ENCODE assay signal across 1 cellular context in the genomic region with DNA sequence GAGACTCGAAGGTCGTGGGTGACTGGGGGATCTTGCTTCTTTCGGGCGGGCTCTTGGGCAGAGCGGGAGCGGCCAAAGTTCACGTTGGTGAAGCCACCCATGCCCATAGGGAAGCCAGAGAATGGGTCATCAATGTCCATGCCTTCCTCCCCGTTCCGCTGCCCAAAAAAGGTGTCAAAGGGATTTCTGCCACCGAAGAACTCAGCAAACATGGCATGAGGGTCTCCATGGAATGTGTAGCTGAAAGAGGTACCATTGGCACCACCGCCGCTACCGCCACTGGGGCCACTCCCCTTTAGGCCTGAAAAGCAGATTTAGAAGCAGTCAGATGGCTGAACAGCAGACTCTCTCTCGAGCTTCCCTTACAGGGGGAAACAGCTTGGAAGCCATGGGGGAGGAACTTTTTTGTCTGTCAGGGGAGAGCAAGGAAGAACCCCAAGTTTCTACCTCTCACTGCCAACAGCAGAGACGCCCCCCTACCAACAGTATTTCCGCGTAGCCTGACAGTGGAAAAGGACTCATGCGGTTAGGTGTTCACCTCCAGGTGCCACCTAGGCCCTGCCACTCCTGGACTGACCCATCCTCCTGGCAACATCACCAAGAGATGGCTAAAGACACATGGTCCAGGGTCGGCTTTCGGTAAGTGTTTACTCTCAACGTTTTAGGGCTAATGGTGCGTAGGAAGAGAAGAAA.
TF ChIP-seq lines count a peak whose summit lies in the region.

No MANE protein-coding gene starts in this region.

TF ChIP-seq in K562, 482 proteins besides CTCF, POLR2A, EP300 and RAD21:
- TF ChIP-seq SRSF3 (IDR thresholded peaks at IDR 0.05; ENCODE audit: insufficient read depth, low read length), result no peak
- TF ChIP-seq POLR2B (IDR thresholded peaks at IDR 0.05; ENCODE audit: low read depth, partially characterized antibody), result peak; percentile 1
- 0 out of 2 replicates have a peak, but pooled peaks have one; percentile 61 for TF ChIP-seq FOXK1 (CRISPR knock-in tag; IDR thresholded peaks at IDR 0.05; ENCODE audit: borderline replicate concordance)
- peak; percentile 56; the same call in 1 of the 2 replicates for TF ChIP-seq ZBED1 (IDR thresholded peaks at IDR 0.05)
- TF ChIP-seq, protein P1, sequence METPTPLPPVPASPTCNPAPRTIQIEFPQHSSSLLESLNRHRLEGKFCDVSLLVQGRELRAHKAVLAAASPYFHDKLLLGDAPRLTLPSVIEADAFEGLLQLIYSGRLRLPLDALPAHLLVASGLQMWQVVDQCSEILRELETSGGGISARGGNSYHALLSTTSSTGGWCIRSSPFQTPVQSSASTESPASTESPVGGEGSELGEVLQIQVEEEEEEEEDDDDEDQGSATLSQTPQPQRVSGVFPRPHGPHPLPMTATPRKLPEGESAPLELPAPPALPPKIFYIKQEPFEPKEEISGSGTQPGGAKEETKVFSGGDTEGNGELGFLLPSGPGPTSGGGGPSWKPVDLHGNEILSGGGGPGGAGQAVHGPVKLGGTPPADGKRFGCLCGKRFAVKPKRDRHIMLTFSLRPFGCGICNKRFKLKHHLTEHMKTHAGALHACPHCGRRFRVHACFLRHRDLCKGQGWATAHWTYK (CRISPR knock-in tag; IDR thresholded peaks at IDR 0.05), result 0 out of 2 replicates have a peak, but pooled peaks have one; percentile 46
- peak; percentile 7 to 44; a peak in 1 of 4 replicates for TF ChIP-seq SIN3A (IDR thresholded peaks at IDR 0.05; ENCODE audit: borderline replicate concordance in 2 of 2, control insufficient read depth in 1 of 2, low read depth in 2 of 2, low read length in 2 of 2)
- TF ChIP-seq FOXA3 (CRISPR knock-in tag; conservative IDR thresholded peaks at IDR 0.05 in 1 of 2, IDR thresholded peaks at IDR 0.05 in 1 of 2), result 0 out of 4 replicates have a peak, but pooled peaks of 1 of the 2 experiments have one; percentile 35
- no peak for TF ChIP-seq YY1 (IDR thresholded peaks at IDR 0.05; ENCODE audit: borderline replicate concordance in 1 of 3, control insufficient read depth in 1 of 3, extremely low read depth in 1 of 3, insufficient read depth in 3 of 3, insufficient read length in 1 of 3, insufficient replicate concordance in 2 of 3, low read depth in 1 of 3, low read length in 2 of 3)
- TF ChIP-seq RBBP5 (IDR thresholded peaks at IDR 0.05; ENCODE audit: borderline replicate concordance, insufficient read depth, low read length, poor library complexity, severe bottlenecking), result peak; percentile 4
- TF ChIP-seq ZFX (CRISPR knock-in tag; IDR thresholded peaks at IDR 0.05), result peak; percentile 28; the same call in 1 of the 2 replicates
- peak; percentile 21; the same call in 1 of the 2 replicates for TF ChIP-seq ZFP1 (CRISPR knock-in tag; IDR thresholded peaks at IDR 0.05)
- TF ChIP-seq, protein P2, sequence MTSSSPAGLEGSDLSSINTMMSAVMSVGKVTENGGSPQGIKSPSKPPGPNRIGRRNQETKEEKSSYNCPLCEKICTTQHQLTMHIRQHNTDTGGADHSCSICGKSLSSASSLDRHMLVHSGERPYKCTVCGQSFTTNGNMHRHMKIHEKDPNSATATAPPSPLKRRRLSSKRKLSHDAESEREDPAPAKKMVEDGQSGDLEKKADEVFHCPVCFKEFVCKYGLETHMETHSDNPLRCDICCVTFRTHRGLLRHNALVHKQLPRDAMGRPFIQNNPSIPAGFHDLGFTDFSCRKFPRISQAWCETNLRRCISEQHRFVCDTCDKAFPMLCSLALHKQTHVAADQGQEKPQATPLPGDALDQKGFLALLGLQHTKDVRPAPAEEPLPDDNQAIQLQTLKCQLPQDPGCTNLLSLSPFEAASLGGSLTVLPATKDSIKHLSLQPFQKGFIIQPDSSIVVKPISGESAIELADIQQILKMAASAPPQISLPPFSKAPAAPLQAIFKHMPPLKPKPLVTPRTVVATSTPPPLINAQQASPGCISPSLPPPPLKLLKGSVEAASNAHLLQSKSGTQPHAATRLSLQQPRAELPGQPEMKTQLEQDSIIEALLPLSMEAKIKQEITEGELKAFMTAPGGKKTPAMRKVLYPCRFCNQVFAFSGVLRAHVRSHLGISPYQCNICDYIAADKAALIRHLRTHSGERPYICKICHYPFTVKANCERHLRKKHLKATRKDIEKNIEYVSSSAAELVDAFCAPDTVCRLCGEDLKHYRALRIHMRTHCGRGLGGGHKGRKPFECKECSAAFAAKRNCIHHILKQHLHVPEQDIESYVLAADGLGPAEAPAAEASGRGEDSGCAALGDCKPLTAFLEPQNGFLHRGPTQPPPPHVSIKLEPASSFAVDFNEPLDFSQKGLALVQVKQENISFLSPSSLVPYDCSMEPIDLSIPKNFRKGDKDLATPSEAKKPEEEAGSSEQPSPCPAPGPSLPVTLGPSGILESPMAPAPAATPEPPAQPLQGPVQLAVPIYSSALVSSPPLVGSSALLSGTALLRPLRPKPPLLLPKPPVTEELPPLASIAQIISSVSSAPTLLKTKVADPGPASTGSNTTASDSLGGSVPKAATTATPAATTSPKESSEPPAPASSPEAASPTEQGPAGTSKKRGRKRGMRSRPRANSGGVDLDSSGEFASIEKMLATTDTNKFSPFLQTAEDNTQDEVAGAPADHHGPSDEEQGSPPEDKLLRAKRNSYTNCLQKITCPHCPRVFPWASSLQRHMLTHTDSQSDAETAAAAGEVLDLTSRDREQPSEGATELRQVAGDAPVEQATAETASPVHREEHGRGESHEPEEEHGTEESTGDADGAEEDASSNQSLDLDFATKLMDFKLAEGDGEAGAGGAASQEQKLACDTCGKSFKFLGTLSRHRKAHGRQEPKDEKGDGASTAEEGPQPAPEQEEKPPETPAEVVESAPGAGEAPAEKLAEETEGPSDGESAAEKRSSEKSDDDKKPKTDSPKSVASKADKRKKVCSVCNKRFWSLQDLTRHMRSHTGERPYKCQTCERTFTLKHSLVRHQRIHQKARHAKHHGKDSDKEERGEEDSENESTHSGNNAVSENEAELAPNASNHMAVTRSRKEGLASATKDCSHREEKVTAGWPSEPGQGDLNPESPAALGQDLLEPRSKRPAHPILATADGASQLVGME (CRISPR knock-in tag; IDR thresholded peaks at IDR 0.05), result peak; percentile 35; the same call in 1 of the 2 replicates
- no peak for TF ChIP-seq TAL1 (IDR thresholded peaks at IDR 0.05)
- TF ChIP-seq, protein P3, sequence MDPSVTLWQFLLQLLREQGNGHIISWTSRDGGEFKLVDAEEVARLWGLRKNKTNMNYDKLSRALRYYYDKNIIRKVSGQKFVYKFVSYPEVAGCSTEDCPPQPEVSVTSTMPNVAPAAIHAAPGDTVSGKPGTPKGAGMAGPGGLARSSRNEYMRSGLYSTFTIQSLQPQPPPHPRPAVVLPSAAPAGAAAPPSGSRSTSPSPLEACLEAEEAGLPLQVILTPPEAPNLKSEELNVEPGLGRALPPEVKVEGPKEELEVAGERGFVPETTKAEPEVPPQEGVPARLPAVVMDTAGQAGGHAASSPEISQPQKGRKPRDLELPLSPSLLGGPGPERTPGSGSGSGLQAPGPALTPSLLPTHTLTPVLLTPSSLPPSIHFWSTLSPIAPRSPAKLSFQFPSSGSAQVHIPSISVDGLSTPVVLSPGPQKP (CRISPR knock-in tag; IDR thresholded peaks at IDR 0.05), result no peak
- TF ChIP-seq LCOR (CRISPR knock-in tag; IDR thresholded peaks at IDR 0.05), result 0 out of 2 replicates have a peak, but pooled peaks have one; percentile 1
- TF ChIP-seq, protein P4, sequence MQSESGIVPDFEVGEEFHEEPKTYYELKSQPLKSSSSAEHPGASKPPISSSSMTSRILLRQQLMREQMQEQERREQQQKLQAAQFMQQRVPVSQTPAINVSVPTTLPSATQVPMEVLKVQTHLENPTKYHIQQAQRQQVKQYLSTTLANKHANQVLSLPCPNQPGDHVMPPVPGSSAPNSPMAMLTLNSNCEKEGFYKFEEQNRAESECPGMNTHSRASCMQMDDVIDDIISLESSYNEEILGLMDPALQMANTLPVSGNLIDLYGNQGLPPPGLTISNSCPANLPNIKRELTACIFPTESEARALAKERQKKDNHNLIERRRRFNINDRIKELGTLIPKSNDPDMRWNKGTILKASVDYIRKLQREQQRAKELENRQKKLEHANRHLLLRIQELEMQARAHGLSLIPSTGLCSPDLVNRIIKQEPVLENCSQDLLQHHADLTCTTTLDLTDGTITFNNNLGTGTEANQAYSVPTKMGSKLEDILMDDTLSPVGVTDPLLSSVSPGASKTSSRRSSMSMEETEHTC (IDR thresholded peaks at IDR 0.05), result no peak
- TF ChIP-seq, protein P5, sequence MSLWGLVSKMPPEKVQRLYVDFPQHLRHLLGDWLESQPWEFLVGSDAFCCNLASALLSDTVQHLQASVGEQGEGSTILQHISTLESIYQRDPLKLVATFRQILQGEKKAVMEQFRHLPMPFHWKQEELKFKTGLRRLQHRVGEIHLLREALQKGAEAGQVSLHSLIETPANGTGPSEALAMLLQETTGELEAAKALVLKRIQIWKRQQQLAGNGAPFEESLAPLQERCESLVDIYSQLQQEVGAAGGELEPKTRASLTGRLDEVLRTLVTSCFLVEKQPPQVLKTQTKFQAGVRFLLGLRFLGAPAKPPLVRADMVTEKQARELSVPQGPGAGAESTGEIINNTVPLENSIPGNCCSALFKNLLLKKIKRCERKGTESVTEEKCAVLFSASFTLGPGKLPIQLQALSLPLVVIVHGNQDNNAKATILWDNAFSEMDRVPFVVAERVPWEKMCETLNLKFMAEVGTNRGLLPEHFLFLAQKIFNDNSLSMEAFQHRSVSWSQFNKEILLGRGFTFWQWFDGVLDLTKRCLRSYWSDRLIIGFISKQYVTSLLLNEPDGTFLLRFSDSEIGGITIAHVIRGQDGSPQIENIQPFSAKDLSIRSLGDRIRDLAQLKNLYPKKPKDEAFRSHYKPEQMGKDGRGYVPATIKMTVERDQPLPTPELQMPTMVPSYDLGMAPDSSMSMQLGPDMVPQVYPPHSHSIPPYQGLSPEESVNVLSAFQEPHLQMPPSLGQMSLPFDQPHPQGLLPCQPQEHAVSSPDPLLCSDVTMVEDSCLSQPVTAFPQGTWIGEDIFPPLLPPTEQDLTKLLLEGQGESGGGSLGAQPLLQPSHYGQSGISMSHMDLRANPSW (CRISPR knock-in tag; IDR thresholded peaks at IDR 0.05), result no peak
- TF ChIP-seq, protein P6, sequence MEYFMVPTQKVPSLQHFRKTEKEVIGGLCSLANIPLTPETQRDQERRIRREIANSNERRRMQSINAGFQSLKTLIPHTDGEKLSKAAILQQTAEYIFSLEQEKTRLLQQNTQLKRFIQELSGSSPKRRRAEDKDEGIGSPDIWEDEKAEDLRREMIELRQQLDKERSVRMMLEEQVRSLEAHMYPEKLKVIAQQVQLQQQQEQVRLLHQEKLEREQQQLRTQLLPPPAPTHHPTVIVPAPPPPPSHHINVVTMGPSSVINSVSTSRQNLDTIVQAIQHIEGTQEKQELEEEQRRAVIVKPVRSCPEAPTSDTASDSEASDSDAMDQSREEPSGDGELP (CRISPR knock-in tag; IDR thresholded peaks at IDR 0.05; ENCODE audit: borderline replicate concordance), result 0 out of 2 replicates have a peak, but pooled peaks have one; percentile 22
- TF ChIP-seq ZKSCAN1 (IDR thresholded peaks at IDR 0.05; ENCODE audit: low read depth, low read length), result no peak
- TF ChIP-seq MAZ (CRISPR knock-in tag; conservative IDR thresholded peaks at IDR 0.05 in 1 of 2, IDR thresholded peaks at IDR 0.05 in 1 of 2), result peak in 1 of 2 experiments; percentile 29; a peak in 1 of 4 replicates
- 0 out of 2 replicates have a peak, but pooled peaks have one; percentile 1 for TF ChIP-seq POLR2AphosphoS2 (IDR thresholded peaks at IDR 0.05; ENCODE audit: low read length)
- TF ChIP-seq, protein P7, sequence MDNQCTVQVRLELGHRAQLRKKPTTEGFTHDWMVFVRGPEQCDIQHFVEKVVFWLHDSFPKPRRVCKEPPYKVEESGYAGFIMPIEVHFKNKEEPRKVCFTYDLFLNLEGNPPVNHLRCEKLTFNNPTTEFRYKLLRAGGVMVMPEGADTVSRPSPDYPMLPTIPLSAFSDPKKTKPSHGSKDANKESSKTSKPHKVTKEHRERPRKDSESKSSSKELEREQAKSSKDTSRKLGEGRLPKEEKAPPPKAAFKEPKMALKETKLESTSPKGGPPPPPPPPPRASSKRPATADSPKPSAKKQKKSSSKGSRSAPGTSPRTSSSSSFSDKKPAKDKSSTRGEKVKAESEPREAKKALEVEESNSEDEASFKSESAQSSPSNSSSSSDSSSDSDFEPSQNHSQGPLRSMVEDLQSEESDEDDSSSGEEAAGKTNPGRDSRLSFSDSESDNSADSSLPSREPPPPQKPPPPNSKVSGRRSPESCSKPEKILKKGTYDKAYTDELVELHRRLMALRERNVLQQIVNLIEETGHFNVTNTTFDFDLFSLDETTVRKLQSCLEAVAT (IDR thresholded peaks at IDR 0.05), result 0 out of 4 replicates have a peak, but pooled peaks of 1 of the 2 experiments have one; percentile 24
- TF ChIP-seq, protein P8, sequence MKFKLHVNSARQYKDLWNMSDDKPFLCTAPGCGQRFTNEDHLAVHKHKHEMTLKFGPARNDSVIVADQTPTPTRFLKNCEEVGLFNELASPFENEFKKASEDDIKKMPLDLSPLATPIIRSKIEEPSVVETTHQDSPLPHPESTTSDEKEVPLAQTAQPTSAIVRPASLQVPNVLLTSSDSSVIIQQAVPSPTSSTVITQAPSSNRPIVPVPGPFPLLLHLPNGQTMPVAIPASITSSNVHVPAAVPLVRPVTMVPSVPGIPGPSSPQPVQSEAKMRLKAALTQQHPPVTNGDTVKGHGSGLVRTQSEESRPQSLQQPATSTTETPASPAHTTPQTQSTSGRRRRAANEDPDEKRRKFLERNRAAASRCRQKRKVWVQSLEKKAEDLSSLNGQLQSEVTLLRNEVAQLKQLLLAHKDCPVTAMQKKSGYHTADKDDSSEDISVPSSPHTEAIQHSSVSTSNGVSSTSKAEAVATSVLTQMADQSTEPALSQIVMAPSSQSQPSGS (CRISPR knock-in tag; IDR thresholded peaks at IDR 0.05), result no peak
- no peak for TF ChIP-seq YBX1 (IDR thresholded peaks at IDR 0.05)
- TF ChIP-seq TBL1XR1 (IDR thresholded peaks at IDR 0.05; ENCODE audit: low read length in 2 of 2), result 0 out of 4 replicates have a peak, but pooled peaks of 1 of the 2 experiments have one; percentile 3
- no peak for TF ChIP-seq SMAD4 (CRISPR knock-in tag; conservative IDR thresholded peaks at IDR 0.05)
- TF ChIP-seq ZNF584 (CRISPR knock-in tag; IDR thresholded peaks at IDR 0.05; ENCODE audit: low read depth), result no peak
- TF ChIP-seq KDM4B (IDR thresholded peaks at IDR 0.05; ENCODE audit: borderline replicate concordance in 2 of 2, low read depth in 1 of 2), result 0 out of 4 replicates have a peak, but pooled peaks of 1 of the 2 experiments have one; percentile 45
- TF ChIP-seq PHTF2 (CRISPR knock-in tag; IDR thresholded peaks at IDR 0.05), result peak; percentile 90; the same call in 1 of the 2 replicates
- TF ChIP-seq MCM5 (IDR thresholded peaks at IDR 0.05; ENCODE audit: low read depth), result no peak
- peak; percentile 60 for TF ChIP-seq CHD1 (IDR thresholded peaks at IDR 0.05; ENCODE audit: low read length)
- peak; percentile 27; the same call in 1 of the 2 replicates for TF ChIP-seq SUPT5H (IDR thresholded peaks at IDR 0.05)
- 0 out of 2 replicates have a peak, but pooled peaks have one; percentile 36 for TF ChIP-seq ERF (CRISPR knock-in tag; IDR thresholded peaks at IDR 0.05)
- peak in 1 of 2 experiments; percentile 12; a peak in 2 of 4 replicates for TF ChIP-seq TEAD1 (CRISPR knock-in tag; IDR thresholded peaks at IDR 0.05)
TF ChIP-seq in K562: peak in this region for 22.
